8 cellular contexts compared by ENCODE assay signal in the genomic region with DNA sequence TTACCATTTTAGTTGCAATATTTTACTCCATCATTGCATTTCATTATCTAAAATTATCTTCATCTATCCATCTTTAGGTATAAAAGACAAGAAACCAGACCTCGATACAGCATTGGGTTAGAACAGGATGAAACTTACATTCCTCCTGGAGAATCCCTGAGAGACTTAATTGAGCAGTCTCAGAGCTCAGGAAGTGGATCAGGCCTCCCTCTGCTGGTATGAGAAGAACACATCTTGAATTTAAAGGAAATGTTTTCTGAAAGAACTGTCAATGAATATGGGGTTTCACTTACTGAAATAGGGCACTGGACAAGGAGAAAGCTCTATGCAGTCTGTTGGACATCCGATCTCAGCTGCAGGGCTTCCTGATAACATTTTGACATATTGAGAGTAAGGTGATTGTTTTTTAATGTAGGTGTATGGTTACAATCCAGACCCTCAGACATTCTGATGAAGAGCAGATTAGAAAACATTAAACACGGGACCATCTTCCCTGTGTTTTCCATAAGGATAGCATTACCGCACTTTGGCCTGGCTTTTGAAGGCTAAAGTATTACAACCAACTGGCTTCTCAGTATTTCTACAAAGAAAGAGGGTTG.
DNase-seq lines count a peak whose midpoint lies in the region; ATAC-seq and TF ChIP-seq lines count a peak whose summit lies in the region.

No MANE protein-coding gene starts in this region.

- H3K4me1 Mint-ChIP-seq in mesothelial cell of epicardium, result peaks cover 12% of the 10 kb centered on the region

- no peak overlapping the region for H3K4me3 ChIP-seq in dorsolateral prefrontal cortex

- no peaks in the 10 kb centered on the region for H3K27me3 Mint-ChIP-seq in mesothelial cell of epicardium (ENCODE audit: low read depth)

- H3K27me3 ChIP-seq in dorsolateral prefrontal cortex, result peaks cover 0 to 4% (median 0%) of the 10 kb centered on the region in 45 donors

- peak; percentile 20 to 76 (median 51) for TF ChIP-seq CTCF in dorsolateral prefrontal cortex (IDR thresholded peaks at IDR 0.05 in 54 of 56, conservative IDR thresholded peaks at IDR 0.05 in 2 of 56; ENCODE audit: low read depth in 1 of 56, partially characterized antibody in 56 of 56)
- TF ChIP-seq CTCF in mesothelial cell of epicardium (IDR thresholded peaks at IDR 0.05; ENCODE audit: unreplicated experiment), result no peak

- H3K27ac ChIP-seq in dorsolateral prefrontal cortex, result no peak overlapping the region

- H3K9me3 Mint-ChIP-seq in mesothelial cell of epicardium, result no peaks in the 10 kb centered on the region

- H3K4me3 Mint-ChIP-seq in mesothelial cell of epicardium, result no peak overlapping the region

- intact Hi-C loops in dorsolateral prefrontal cortex (cut with DNase I), result loop anchor here in 1 of 2 donors (5.0 kb wide), 1 partner anchor 503 kb away; no protein-coding TSS in a partner anchor

- no peak overlapping the region for H3K27ac Mint-ChIP-seq in mesothelial cell of epicardium

- no peak for TF ChIP-seq POLR2A in GM18505 (IDR thresholded peaks at IDR 0.05; ENCODE audit: borderline replicate concordance, extremely low read depth, insufficient read depth, insufficient read length)

- DNase-seq in NCI-H748 (lab: John Stamatoyannopoulos, UW; ENCODE audit: unreplicated experiment) (peak; percentile 37), NCI-H748 treated with DMSO at 0.1 percent for 48 hours (lab: John Stamatoyannopoulos, UW) (no peak), NCI-H82 treated with DMSO at 0.1 percent for 48 hours (lab: John Stamatoyannopoulos, UW; ENCODE audit: unreplicated experiment) (peak; percentile 5), dorsolateral prefrontal cortex (peak in 1 of 10 donors; percentile 42), mucosa of gallbladder (ENCODE audit: low spot score) (peak; percentile 24), mesothelial cell of epicardium (ENCODE audit: low spot score in 2 of 2, unreplicated experiment in 2 of 2) (no peak)

- no peak for ATAC-seq in GM18505 (IDR thresholded peaks at IDR 0.05; ENCODE audit: unreplicated experiment)
- no peak for ATAC-seq in HG02885 (IDR thresholded peaks at IDR 0.05; ENCODE audit: poor library complexity, unreplicated experiment)

- H3K36me3 Mint-ChIP-seq in mesothelial cell of epicardium, result no peaks in the 10 kb centered on the region

Comparison
In these comparisons a context has a peak if more than half of its experiments do, and no peak if none do; other contexts are left out.
1. DNase-seq: peak in NCI-H748 (single experiment), NCI-H82 treated with DMSO at 0.1 percent for 48 hours (single experiment) and mucosa of gallbladder (single experiment); none in NCI-H748 treated with DMSO at 0.1 percent for 48 hours (single experiment) and mesothelial cell of epicardium (0 of 2).